8 cellular contexts compared by ENCODE assay signal in genomic region chr11:96293583-96293982, GRCh38. TPM values are rescaled to one million over a fixed set of nuclear protein-coding genes. Genes with fewer than 3 reads are reported as not detected.
A peak's percentile ranks its signal among the peaks of the same experiment; 100 is the strongest.
DNase-seq lines count a peak whose midpoint lies in the region; ATAC-seq and TF ChIP-seq lines count a peak whose summit lies in the region.

No MANE protein-coding gene starts in this region.

- DNase-seq in activated T-cell treated with anti-CD3 and anti-CD28 coated beads, Interleukin-2, amount 50 U/mL, for 4 hours = no peak
- no peak for DNase-seq in activated T-cell treated with anti-CD3 and anti-CD28 coated beads, Interleukin-2, amount 50 U/mL, for 48 hours
- DNase-seq in ascending aorta (ENCODE audit: low spot score in 2 of 2) (no peak), psoas muscle (no peak), 8988T (no peak), foreskin keratinocyte (no peak), DMS53 treated with DMSO at 0.1 percent for 48 hours (lab: John Stamatoyannopoulos, UW; ENCODE audit: unreplicated experiment) (no peak)

- H3K27ac ChIP-seq in ascending aorta = peak overlapping the region; percentile 49 to 60
- H3K27ac ChIP-seq in psoas muscle = no peak overlapping the region
- H3K27ac ChIP-seq in foreskin keratinocyte = no peak overlapping the region

- H3K36me3 Mint-ChIP-seq in activated T-cell treated with anti-CD3 and anti-CD28 coated beads, Interleukin-2, amount 50 U/mL, for 4 hours (ENCODE audit: insufficient read depth) = peaks cover 23% of the 10 kb centered on the region

- peak; percentile 61 to 85 for ATAC-seq in activated T-cell treated with anti-CD3 and anti-CD28 coated beads, Interleukin-2, amount 50 U/mL, for 4 hours
- ATAC-seq in HG03045 (IDR thresholded peaks at IDR 0.05; ENCODE audit: unreplicated experiment) = peak; percentile 78
- ATAC-seq in psoas muscle = no peak
- no peak for ATAC-seq in foreskin keratinocyte

- H3K9me3 Mint-ChIP-seq in activated T-cell treated with anti-CD3 and anti-CD28 coated beads, Interleukin-2, amount 50 U/mL, for 4 hours = no peaks in the 10 kb centered on the region

- H3K36me3 ChIP-seq in ascending aorta = no peaks in the 10 kb centered on the region
- H3K36me3 ChIP-seq in psoas muscle (ENCODE audit: insufficient read depth in 1 of 2, low read depth in 1 of 2) = no peaks in the 10 kb centered on the region

- H3K4me1 ChIP-seq in ascending aorta (peaks cover 0 to 15% of the 10 kb centered on the region in 2 donors), psoas muscle (peaks cover 11% of the 10 kb centered on the region), foreskin keratinocyte (no peaks in the 10 kb centered on the region)

- no peaks in the 10 kb centered on the region for H3K27me3 Mint-ChIP-seq in activated T-cell treated with anti-CD3 and anti-CD28 coated beads, Interleukin-2, amount 50 U/mL, for 4 hours (ENCODE audit: low read depth)

- peaks cover 75% of the 10 kb centered on the region for H3K4me1 Mint-ChIP-seq in activated T-cell treated with anti-CD3 and anti-CD28 coated beads, Interleukin-2, amount 50 U/mL, for 4 hours (ENCODE audit: low read depth)

- WGBS in psoas muscle, 3 donors = 11 to 23% (median 16%) methylated on average over 3 of the region's 3 CpGs

- H3K4me3 ChIP-seq in ascending aorta (peak overlapping the region; percentile 19 to 41), psoas muscle (peak overlapping the region; percentile 13)

- H3K27me3 ChIP-seq in ascending aorta (no peaks in the 10 kb centered on the region), psoas muscle (ENCODE audit: insufficient read depth in 3 of 3, low read length in 2 of 3) (no peaks in the 10 kb centered on the region), foreskin keratinocyte (no peaks in the 10 kb centered on the region)

- intact Hi-C loops in ascending aorta (cut with DNase I) (no loop called here), psoas muscle (cut with DNase I) (no loop called here)

- peak overlapping the region; percentile 20 for H3K4me3 Mint-ChIP-seq in activated T-cell treated with anti-CD3 and anti-CD28 coated beads, Interleukin-2, amount 50 U/mL, for 4 hours

- no peak for TF ChIP-seq CTCF in ascending aorta (IDR thresholded peaks at IDR 0.05)
- TF ChIP-seq CTCF in psoas muscle (IDR thresholded peaks at IDR 0.05) = no peak
- no peak for TF ChIP-seq CTCF in foreskin keratinocyte (conservative IDR thresholded peaks at IDR 0.05)

- H3K9me3 ChIP-seq in ascending aorta = no peaks in the 10 kb centered on the region
- no peaks in the 10 kb centered on the region for H3K9me3 ChIP-seq in psoas muscle

RNA-seq across cellular contexts. Expression of gene MAML2, which starts 49.4 kb away (rescaled TPM):
- 10 to 100 TPM; 27.3 to 29.8 (median 29.2) TPM for total RNA-seq in activated T-cell treated with anti-CD3 and anti-CD28 coated beads, Interleukin-2, amount 50 U/mL, for 4 hours
- 13.2 TPM for total RNA-seq in ascending aorta
- 1 to 10 TPM; 1.5 to 3.7 (median 2.1) TPM for total RNA-seq in psoas muscle
- under 1 TPM; 0.39 to 0.97 (median 0.69) TPM for polyA plus RNA-seq in psoas muscle
- total RNA-seq in foreskin keratinocyte = 6.0 and 6.2 TPM in 2 replicates
- polyA plus RNA-seq in foreskin keratinocyte = 0.96 and 1.1 TPM in 2 replicates

Comparison
In these comparisons a context has a peak if more than half of its experiments do, and no peak if none do; other contexts are left out.
1. ATAC-seq: peak in activated T-cell treated with anti-CD3 and anti-CD28 coated beads, Interleukin-2, amount 50 U/mL, for 4 hours (2 of 2) and HG03045 (single experiment); none in psoas muscle (0 of 4) and foreskin keratinocyte (single experiment).
2. H3K27ac ChIP-seq: peak in ascending aorta (2 of 2); none in psoas muscle (single experiment) and foreskin keratinocyte (single experiment).